In genomic region chr16:47211218-47211617, GRCh38 we compare ENCODE assay signal across 29 cellular contexts.
"Had no signal": no experiment of that assay in that cellular context is flagged by ENCODE, and none has a peak within 500 bp of the region (broad histone marks: within the 10 kb centered on the region; RNA-seq: fewer than 3 reads in every experiment).

No MANE protein-coding gene starts in this region.

- ATAC-seq: left colon; left lung; lower lobe of right lung; mucosa of descending colon; naive thymus-derived CD4-positive, alpha-beta T cell; natural killer cell treated with Interleukin-12 subunit alpha and Interleukin-12 subunit beta and Interleukin-15 and Interleukin-18, amount 100 ng/mL, for 72 hours; pancreas; right cardiac atrium; stimulated activated effector memory CD8-positive, alpha-beta T cell treated with anti-CD3 and anti-CD28 coated beads, Interleukin-12 subunit alpha, Interleukin-12 subunit beta, amount 100 ng/mL, for 72 hours had no signal

- H3K27ac ChIP-seq: left lung, lower lobe of right lung, pancreas, prostate gland, sigmoid colon, spleen, tibial nerve, uterus had no signal

- H3K4me1 ChIP-seq: left lung, lower lobe of right lung, pancreas, prostate gland, sigmoid colon, spleen, tibial nerve, uterus had no signal

- FAIRE-seq: islet of Langerhans, kidney, pancreas, small intestine had no signal

- H3K9me3 ChIP-seq: left lung, lower lobe of right lung, mucosa of descending colon, pancreas, prostate gland, sigmoid colon, spleen, tibial nerve, uterus had no signal

- H3K27ac Mint-ChIP-seq: immature natural killer cell; naive thymus-derived CD4-positive, alpha-beta T cell; natural killer cell treated with Interleukin-12 subunit alpha and Interleukin-12 subunit beta and Interleukin-15 and Interleukin-18, amount 100 ng/mL, for 72 hours; stimulated activated effector memory CD8-positive, alpha-beta T cell treated with anti-CD3 and anti-CD28 coated beads, Interleukin-12 subunit alpha, Interleukin-12 subunit beta, amount 100 ng/mL, for 72 hours; stimulated activated naive CD8-positive, alpha-beta T cell treated with anti-CD3 and anti-CD28 coated beads, Interleukin-15, Interleukin-2, amounts not matched to agents 100 ng/mL and 50 ng/mL, for 24 hours; type B pancreatic cell had no signal

- H3K27me3 Mint-ChIP-seq: naive thymus-derived CD4-positive, alpha-beta T cell; natural killer cell treated with Interleukin-12 subunit alpha and Interleukin-12 subunit beta and Interleukin-15 and Interleukin-18, amount 100 ng/mL, for 72 hours; stimulated activated naive CD8-positive, alpha-beta T cell treated with anti-CD3 and anti-CD28 coated beads, Interleukin-15, Interleukin-2, amounts not matched to agents 100 ng/mL and 50 ng/mL, for 24 hours; type B pancreatic cell had no signal

- H3K9me3 Mint-ChIP-seq: immature natural killer cell; natural killer cell treated with Interleukin-12 subunit alpha and Interleukin-12 subunit beta and Interleukin-15 and Interleukin-18, amount 100 ng/mL, for 72 hours; stimulated activated effector memory CD8-positive, alpha-beta T cell treated with anti-CD3 and anti-CD28 coated beads, Interleukin-12 subunit alpha, Interleukin-12 subunit beta, amount 100 ng/mL, for 72 hours; stimulated activated naive CD8-positive, alpha-beta T cell treated with anti-CD3 and anti-CD28 coated beads, Interleukin-15, Interleukin-2, amounts not matched to agents 100 ng/mL and 50 ng/mL, for 24 hours; type B pancreatic cell had no signal

- H3K4me3 ChIP-seq: left lung, lower lobe of right lung, mucosa of descending colon, pancreas, prostate gland, sigmoid colon, spleen, tibial nerve, uterus had no signal

- H3K4me3 Mint-ChIP-seq: immature natural killer cell; naive thymus-derived CD4-positive, alpha-beta T cell; natural killer cell treated with Interleukin-12 subunit alpha and Interleukin-12 subunit beta and Interleukin-15 and Interleukin-18, amount 100 ng/mL, for 72 hours; stimulated activated effector memory CD8-positive, alpha-beta T cell treated with anti-CD3 and anti-CD28 coated beads, Interleukin-12 subunit alpha, Interleukin-12 subunit beta, amount 100 ng/mL, for 72 hours; stimulated activated naive CD8-positive, alpha-beta T cell treated with anti-CD3 and anti-CD28 coated beads, Interleukin-15, Interleukin-2, amounts not matched to agents 100 ng/mL and 50 ng/mL, for 24 hours; type B pancreatic cell had no signal

- H3K27me3 ChIP-seq: left lung, pancreas, sigmoid colon, spleen, tibial nerve, uterus had no signal

- DNase-seq: hypothalamus; immature natural killer cell; kidney; left colon; left lung; lower lobe of right lung; mammary epithelial cell; mesendoderm; midbrain; mucosa of descending colon; naive thymus-derived CD4-positive, alpha-beta T cell; pancreas; posterior cingulate gyrus; retina; right cardiac atrium; sigmoid colon; small intestine; spleen; stimulated activated CD4-positive, alpha-beta T cell treated with anti-CD3 and anti-CD28 coated beads, Interleukin-4, amount 100 ng/mL, for 24 hours; stimulated activated naive CD4-positive, alpha-beta T cell; substantia nigra; uterus had no signal

- H3K4me1 Mint-ChIP-seq: immature natural killer cell; stimulated activated effector memory CD8-positive, alpha-beta T cell treated with anti-CD3 and anti-CD28 coated beads, Interleukin-12 subunit alpha, Interleukin-12 subunit beta, amount 100 ng/mL, for 72 hours had no signal

- H3K36me3 ChIP-seq: lower lobe of right lung, pancreas, prostate gland, uterus had no signal
